In genomic region chr20:2538356-2538755, GRCh38 we compare ENCODE assay signal across 18 cellular contexts. TPM values are rescaled to one million over a fixed set of nuclear protein-coding genes. Genes with fewer than 3 reads are reported as not detected.
DNase-seq lines count a peak whose midpoint lies in the region; ATAC-seq, FAIRE-seq and TF ChIP-seq lines count a peak whose summit lies in the region.
"Had no signal": no experiment of that assay in that cellular context is flagged by ENCODE, and none has a peak within 500 bp of the region (broad histone marks: within the 10 kb centered on the region; RNA-seq: fewer than 3 reads in every experiment).

No MANE protein-coding gene starts in this region.

- 2% methylated on average over 11 of the region's 12 CpGs for WGBS in K562 (ENCODE audit: insufficient coverage, low coverage, missing lambda C conversion rate)
- 75 to 77% methylated on average over 12 of the region's 12 CpGs for WGBS in lung, 2 donors

- no peak overlapping the region; a peak in 1 of 4 replicates for H3K9ac ChIP-seq in K562 (ENCODE audit: insufficient read depth in 1 of 2, low read depth in 2 of 2, low read length in 2 of 2)
- H3K9ac ChIP-seq in kidney (ENCODE audit: low read length in 2 of 2): no peak overlapping the region

- FAIRE-seq in K562 (lab: Jason Lieb, UNC) (no peak), kidney (lab: Jason Lieb, UNC) (no peak)
- FAIRE-seq: A549, G401.6, GM12892, GM19239 had no signal

- no TSS peak for BruUV-seq in K562 (replicated peaks; lab: Mats Ljungman, UMichigan)

- H3K27ac ChIP-seq in K562 (ENCODE audit: extremely low read depth, low read depth, low read length): no peak overlapping the region
- H3K27ac ChIP-seq in lung (ENCODE audit: low read depth in 1 of 2, low read length in 1 of 2): no peak overlapping the region
- peak overlapping the region; percentile 81 for H3K27ac ChIP-seq in substantia nigra (ENCODE audit: low read depth, low read length, poor library complexity, severe bottlenecking)
- no peak overlapping the region for H3K27ac ChIP-seq in kidney (ENCODE audit: low read depth in 2 of 2, low read length in 2 of 2)
- H3K27ac ChIP-seq: A549, C4-2B had no signal

- no peaks in the 10 kb centered on the region for H4K20me1 ChIP-seq in K562 (replicated peaks; ENCODE audit: control insufficient read depth, insufficient read depth, low read length)

- no peak for DNase-seq in K562 (ENCODE audit: extremely low read depth in 1 of 4, low spot score in 3 of 4)
- DNase-seq in lung (ENCODE audit: low spot score): peak; percentile 21
- DNase-seq in substantia nigra (lab: John Stamatoyannopoulos, UW): no peak
- no peak for DNase-seq in kidney
- DNase-seq in EL: no peak
- no peak for DNase-seq in GDM1 (lab: John Stamatoyannopoulos, UW)
- DNase-seq: BE2C; CD4-positive, alpha-beta memory T cell; DMS79; GOT3; HFFc6 had no signal

- H3K9me3 ChIP-seq in K562 (replicated peaks; ENCODE audit: control insufficient read depth, insufficient read depth, low read depth, low read length) (no peaks in the 10 kb centered on the region), lung (ENCODE audit: control insufficient read depth in 2 of 2, insufficient read depth in 1 of 2, low read length in 1 of 2) (peaks cover 0 to 2% of the 10 kb centered on the region in 2 donors), kidney (ENCODE audit: control insufficient read depth in 1 of 2, low read length in 2 of 2) (no peaks in the 10 kb centered on the region)
- H3K9me3 ChIP-seq: A549, BE2C, HAP-1 had no signal

- no peak for TF ChIP-seq POLR2A in K562 (conservative IDR thresholded peaks at IDR 0.05)

- POLR2A ChIA-PET in K562 (lab: Yijun Ruan, JAX): interaction anchor here (1.1 to 1.5 kb wide), 3 partner anchors 10 to 114 kb away, joined by 3 read pairs; partner anchors contain the start of gene NOP56

- no peak overlapping the region for H2AFZ ChIP-seq in K562 (ENCODE audit: low read depth, low read length)

- no peaks in the 10 kb centered on the region for H3K9me1 ChIP-seq in K562 (ENCODE audit: control insufficient read depth, insufficient read depth, low read length)

- H3K4me3 ChIP-seq in K562 (no peak overlapping the region), lung (no peak overlapping the region), kidney (ENCODE audit: low read length in 2 of 2) (no peak overlapping the region)
- H3K4me3 ChIP-seq: A549, HAP-1 had no signal

- peak; percentile 46; the same call in 1 of the 3 replicates for ATAC-seq in K562
- no peak for ATAC-seq in lung (ENCODE audit: insufficient read depth, low FRiP score)

- H3K4me1 ChIP-seq in K562 (replicated peaks in 1 of 2; ENCODE audit: control insufficient read depth in 2 of 2, insufficient read depth in 2 of 2, low read length in 2 of 2): peaks cover 0 to 10% of the 10 kb centered on the region in 2 experiments; a peak in 2 of 5 replicates
- no peaks in the 10 kb centered on the region for H3K4me1 ChIP-seq in lung (ENCODE audit: control insufficient read depth in 2 of 2, insufficient read depth in 2 of 2, low read length in 2 of 2)
- no peaks in the 10 kb centered on the region for H3K4me1 ChIP-seq in kidney (ENCODE audit: control insufficient read depth in 1 of 2, insufficient read depth in 1 of 2, low read depth in 1 of 2, low read length in 2 of 2)
- H3K4me1 ChIP-seq: A549, HAP-1 had no signal

- no peak for TF ChIP-seq EP300 in K562 (IDR thresholded peaks at IDR 0.05; ENCODE audit: low read length)

- CTCF ChIA-PET in K562 (lab: Yijun Ruan, JAX; ENCODE audit: low intra/inter-chr PET ratio): no interaction called here

- TF ChIP-seq CTCF in K562 (IDR thresholded peaks at IDR 0.05 in 2 of 3, conservative IDR thresholded peaks at IDR 0.05 in 1 of 3; ENCODE audit: insufficient read depth in 2 of 3, low read depth in 1 of 3, low read length in 3 of 3) (no peak), lung (IDR thresholded peaks at IDR 0.05; ENCODE audit: control extremely low read depth, extremely low read depth) (no peak), kidney (IDR thresholded peaks at IDR 0.05; ENCODE audit: borderline replicate concordance, extremely low read depth, insufficient read depth) (no peak)

- H3K36me3 ChIP-seq in K562 (ENCODE audit: control insufficient read depth, insufficient read depth, low read length) (no peaks in the 10 kb centered on the region), lung (ENCODE audit: control insufficient read depth in 2 of 2, insufficient read depth in 2 of 2, low read length in 2 of 2) (no peaks in the 10 kb centered on the region), kidney (ENCODE audit: control insufficient read depth in 1 of 2, insufficient read depth in 2 of 2, low read length in 2 of 2) (no peaks in the 10 kb centered on the region)
- H3K36me3 ChIP-seq: BE2C, HAP-1 had no signal

- intact Hi-C loops in K562 (cut with micrococcal nuclease): no loop called here
- intact Hi-C loops in kidney (cut with DNase I): no loop called here

- TF ChIP-seq RAD21 in K562 (CRISPR knock-in tag; conservative IDR thresholded peaks at IDR 0.05 in 1 of 2, IDR thresholded peaks at IDR 0.05 in 1 of 2): no peak

- peaks cover 18 to 44% of the 10 kb centered on the region in 2 experiments for H3K27me3 ChIP-seq in K562 (ENCODE audit: control insufficient read depth in 2 of 2, insufficient read depth in 2 of 2, low read length in 2 of 2)
- H3K27me3 ChIP-seq in lung (ENCODE audit: control insufficient read depth, insufficient read depth): no peaks in the 10 kb centered on the region
- H3K27me3 ChIP-seq: BE2C had no signal

- H3K4me2 ChIP-seq in K562 (ENCODE audit: insufficient read depth, low read length): no peak overlapping the region
- H3K4me2 ChIP-seq: A549 had no signal

- no peaks in the 10 kb centered on the region for H3K79me2 ChIP-seq in K562 (ENCODE audit: control insufficient read depth, insufficient read depth, low read length)

- in situ Hi-C loops in K562 (cut with MboI): no loop called here

TF ChIP-seq in K562, 482 proteins besides CTCF, POLR2A, EP300 and RAD21:
- TF ChIP-seq CC2D1A (IDR thresholded peaks at IDR 0.05): no peak

RNA-seq across cellular contexts. Expression of gene TMC2, which starts 2.0 kb away (rescaled TPM):
- total RNA-seq in K562 (2011; cell fraction: chromatin; rRNA removed; ENCODE audit: low replicate concordance): not detected in 2 replicates
- total RNA-seq in K562 (2011; cell fraction: nucleolus; rRNA removed): not detected in 2 replicates
- total RNA-seq in K562 (2011; cell fraction: nucleoplasm; rRNA removed): not detected in 2 replicates
- total RNA-seq in K562 (2014; rRNA removed) (not detected in 2 replicates), K562 (2014; rRNA removed; fragmentation: Illumina TruSeq; extraction: Trizol) (not detected in 2 replicates), K562 (2015; rRNA removed; fragmentation: Illumina TruSeq; extraction: Trizol) (not detected in 2 replicates), K562 (2021) (not detected in 2 replicates), lung (under 1 TPM in 1 of 2 donors, not detected in 1; 0.31 TPM), kidney (not detected)
- polyA plus RNA-seq in K562 (2011; rRNA removed) (not detected in 2 replicates), K562 (2014; fragmentation: Illumina TruSeq; extraction: Trizol) (not detected in 2 replicates), K562 (2014; fragmentation: Nextera tagmentation; extraction: Ambion mirVana) (not detected), K562 (2014; rRNA removed) (not detected in 2 replicates), lung (under 1 TPM; 0.06 to 0.15 TPM), kidney (ENCODE audit: insufficient read depth, low read depth, low replicate concordance) (not detected)
- not detected in 2 replicates for polyA plus RNA-seq in K562 (2011; cell fraction: cytosol; rRNA removed)
- not detected in 2 replicates for polyA plus RNA-seq in K562 (2011; cell fraction: nucleus; rRNA removed)
- 0.04 TPM in 1 of 2 replicates, not detected in the other for polyA plus RNA-seq in K562 (2012)
- polyA minus RNA-seq in K562 (2011; rRNA and poly(A)+ RNA removed): not detected in 2 replicates
- not detected in 2 replicates for polyA minus RNA-seq in K562 (2011; cell fraction: cytosol; rRNA and poly(A)+ RNA removed)
- polyA minus RNA-seq in K562 (2011; cell fraction: nucleus; rRNA and poly(A)+ RNA removed): not detected in 2 replicates
- total RNA-seq: CD4-positive, alpha-beta memory T cell; HFFc6 had no signal
- polyA plus RNA-seq: A549; AG04450; CD4-positive, alpha-beta memory T cell had no signal

RNA-seq across cellular contexts. Expression of gene ZNF343, which starts 29.6 kb away (rescaled TPM):
- 12.5 and 18.7 TPM in 2 replicates for total RNA-seq in K562 (2011; cell fraction: chromatin; rRNA removed; ENCODE audit: low replicate concordance)
- total RNA-seq in K562 (2011; cell fraction: nucleolus; rRNA removed): 6.0 and 10.8 TPM in 2 replicates
- 11.1 and 11.7 TPM in 2 replicates for total RNA-seq in K562 (2011; cell fraction: nucleoplasm; rRNA removed)
- total RNA-seq in K562 (2014; rRNA removed) (5.4 and 6.7 TPM in 2 replicates), K562 (2014; rRNA removed; fragmentation: Illumina TruSeq; extraction: Trizol) (8.8 and 9.8 TPM in 2 replicates), K562 (2015; rRNA removed; fragmentation: Illumina TruSeq; extraction: Trizol) (8.7 and 9.3 TPM in 2 replicates), K562 (2021) (6.1 and 6.3 TPM in 2 replicates), lung (10 to 100 TPM in 1 of 2 donors, 1 to 10 TPM in 1; 8.6 to 14.8 TPM), kidney (12.1 TPM)
- polyA plus RNA-seq in K562 (2011; rRNA removed) (8.0 and 12.0 TPM in 2 replicates), K562 (2014; fragmentation: Illumina TruSeq; extraction: Trizol) (7.8 and 8.2 TPM in 2 replicates), K562 (2014; fragmentation: Nextera tagmentation; extraction: Ambion mirVana) (1 to 10 TPM; 1.4 to 4.0 TPM), K562 (2014; rRNA removed) (4.7 and 6.4 TPM in 2 replicates), lung (1 to 10 TPM; 4.9 to 5.6 TPM), kidney (ENCODE audit: insufficient read depth, low read depth, low replicate concordance) (7.9 TPM)
- polyA plus RNA-seq in K562 (2011; cell fraction: cytosol; rRNA removed): 3.7 and 8.3 TPM in 2 replicates
- polyA plus RNA-seq in K562 (2011; cell fraction: nucleus; rRNA removed): 12.3 and 19.1 TPM in 2 replicates
- polyA plus RNA-seq in K562 (2012): 3.2 and 5.5 TPM in 2 replicates
- polyA minus RNA-seq in K562 (2011; rRNA and poly(A)+ RNA removed): 14.2 and 24.0 TPM in 2 replicates
- polyA minus RNA-seq in K562 (2011; cell fraction: cytosol; rRNA and poly(A)+ RNA removed): 3.1 and 5.5 TPM in 2 replicates
- 5.9 and 15.3 TPM in 2 replicates for polyA minus RNA-seq in K562 (2011; cell fraction: nucleus; rRNA and poly(A)+ RNA removed)
